23 cellular contexts compared by ENCODE assay signal in genomic region chr3:44321335-44321734, GRCh38. TPM values are rescaled to one million over a fixed set of nuclear protein-coding genes. Genes with fewer than 3 reads are reported as not detected.
DNase-seq lines count a peak whose midpoint lies in the region; ATAC-seq, FAIRE-seq and TF ChIP-seq lines count a peak whose summit lies in the region.
"Had no signal": no experiment of that assay in that cellular context is flagged by ENCODE, and none has a peak within 500 bp of the region (broad histone marks: within the 10 kb centered on the region; RNA-seq: fewer than 3 reads in every experiment).

No MANE protein-coding gene starts in this region.

- TF ChIP-seq CTCF in PC-3 (conservative IDR thresholded peaks at IDR 0.05; ENCODE audit: low read depth, low read length) (no peak), body of pancreas (IDR thresholded peaks at IDR 0.05) (no peak), liver (IDR thresholded peaks at IDR 0.05; ENCODE audit: low read depth, low read length, missing input control) (no peak)

- POLR2A ChIA-PET in PC-3 (lab: Charles Lee; ENCODE audit: unreplicated experiment), result no interaction called here

- 25 to 34% methylated on average over 3 of the region's 3 CpGs for WGBS in body of pancreas, 2 donors
- 34% methylated on average over 3 of the region's 3 CpGs for WGBS in liver
- WGBS in small intestine, 3 donors, result 40 to 50% (median 46%) methylated on average over 3 of the region's 3 CpGs

- H3K9ac ChIP-seq in PC-3 (ENCODE audit: low read length) (no peak overlapping the region), liver (ENCODE audit: low read depth in 1 of 2, low read length in 2 of 2) (no peak overlapping the region)
- H3K9ac ChIP-seq: BLaER1, GM23248 had no signal

- TF ChIP-seq POLR2A in body of pancreas (IDR thresholded peaks at IDR 0.05), result no peak

- H3K4me3 ChIP-seq in PC-3 (ENCODE audit: low read length), result no peak overlapping the region
- H3K4me3 ChIP-seq in body of pancreas, result no peak overlapping the region
- H3K4me3 ChIP-seq in liver (ENCODE audit: low read depth in 1 of 3, low read length in 3 of 3), result no peak overlapping the region
- no peak overlapping the region for H3K4me3 ChIP-seq in small intestine (ENCODE audit: low read depth in 1 of 2, low read length in 2 of 2)
- H3K4me3 ChIP-seq: BLaER1, GM23248, Peyer's patch, SJSA1 had no signal

- CTCF ChIA-PET in PC-3 (lab: Charles Lee), result interaction anchor here (0.6 kb wide), 1 partner anchor 1338 kb away, joined by 3 read pairs; no protein-coding TSS in a partner anchor

- DNase-seq in PC-3 (peak; percentile 47), body of pancreas (peak in 2 of 4 donors; percentile 13 to 38), small intestine (peak; percentile 16), cortex of kidney (lab: John Stamatoyannopoulos, UW) (no peak)
- DNase-seq: CD4-positive, alpha-beta T cell; COR-L47; DMS79 treated with DMSO at 0.1 percent for 48 hours; GM23248; KBM-7; NCI-H1092 treated with DMSO at 0.1 percent for 48 hours; NCI-H1436 treated with DMSO at 0.1 percent for 48 hours; NCI-H1930; NCI-H226; NCI-H524; NCI-H774; NK-92 treated with Interleukin-12 subunit alpha and Interleukin-12 subunit beta, amount 100 ng/mL, for 24 hours; Peyer's patch had no signal

- FAIRE-seq in small intestine (lab: Jason Lieb, UNC), result no peak

- intact Hi-C loops in PC-3 (cut with micrococcal nuclease) (loop anchor here (5.0 kb wide), 4 partner anchors 84 to 441 kb away; partner anchors contain the start of genes KIAA1143, KIF15 and ZNF445), body of pancreas (cut with DNase I) (no loop called here)

- BruUV-seq in PC-3 (replicated peaks; lab: Mats Ljungman, UMichigan), result no TSS peak

- H3K9me3 ChIP-seq in PC-3 (ENCODE audit: low read length) (no peaks in the 10 kb centered on the region), body of pancreas (no peaks in the 10 kb centered on the region), liver (ENCODE audit: control insufficient read depth in 4 of 4, low read length in 3 of 4) (no peaks in the 10 kb centered on the region), small intestine (ENCODE audit: control insufficient read depth, low read depth) (no peaks in the 10 kb centered on the region)
- H3K9me3 ChIP-seq: Peyer's patch, SJSA1 had no signal

- H3K4me2 ChIP-seq in PC-3 (ENCODE audit: low read length), result peak overlapping the region; percentile 8; the same call in 1 of the 2 replicates
- H3K4me2 ChIP-seq: BLaER1 had no signal

- no peak overlapping the region for H3K27ac ChIP-seq in PC-3 (ENCODE audit: low read length)
- no peak overlapping the region for H3K27ac ChIP-seq in body of pancreas
- no peak overlapping the region for H3K27ac ChIP-seq in liver (ENCODE audit: low read depth in 1 of 2, low read length in 2 of 2)
- no peak overlapping the region for H3K27ac ChIP-seq in small intestine (ENCODE audit: low read depth in 1 of 2, low read length in 1 of 2)
- H3K27ac ChIP-seq: BLaER1, GM23248, Peyer's patch, SJSA1 had no signal

- no peaks in the 10 kb centered on the region for H3F3A ChIP-seq in PC-3 (ENCODE audit: low read length, unreplicated experiment)

- no peaks in the 10 kb centered on the region for H4K20me1 ChIP-seq in PC-3 (ENCODE audit: low read length)
- H4K20me1 ChIP-seq: BLaER1 had no signal

- H3K9me2 ChIP-seq in PC-3 (replicated peaks; ENCODE audit: low read length), result no peaks in the 10 kb centered on the region

- H3K4me1 ChIP-seq in PC-3 (ENCODE audit: insufficient read depth, low read length) (peaks cover 15% of the 10 kb centered on the region), body of pancreas (peaks cover 18% of the 10 kb centered on the region), liver (ENCODE audit: control insufficient read depth in 4 of 4, insufficient read depth in 4 of 4, low read length in 3 of 4) (peaks cover 2 to 14% (median 8%) of the 10 kb centered on the region in 4 donors), small intestine (ENCODE audit: control insufficient read depth in 2 of 2, insufficient read depth in 1 of 2, low read depth in 1 of 2, low read length in 1 of 2) (no peaks in the 10 kb centered on the region)
- H3K4me1 ChIP-seq: Peyer's patch, SJSA1 had no signal

- no peaks in the 10 kb centered on the region for H3K27me3 ChIP-seq in PC-3 (ENCODE audit: low read length)
- no peaks in the 10 kb centered on the region for H3K27me3 ChIP-seq in body of pancreas
- no peaks in the 10 kb centered on the region for H3K27me3 ChIP-seq in liver (ENCODE audit: control insufficient read depth in 4 of 4, insufficient read depth in 4 of 4, low read length in 3 of 4)
- H3K27me3 ChIP-seq in small intestine (ENCODE audit: control insufficient read depth in 2 of 2, insufficient read depth in 2 of 2, low read length in 2 of 2), result no peaks in the 10 kb centered on the region
- H3K27me3 ChIP-seq: BLaER1, Peyer's patch, SJSA1 had no signal

- H3K79me2 ChIP-seq in PC-3 (ENCODE audit: low read length), result no peaks in the 10 kb centered on the region

- ATAC-seq in PC-3, result peak; percentile 41; the same call in 1 of the 2 replicates
- ATAC-seq in body of pancreas, result peak; percentile 77
- ATAC-seq in HG03565 (IDR thresholded peaks at IDR 0.05; ENCODE audit: unreplicated experiment), result no peak
- no peak for ATAC-seq in HG03175 (IDR thresholded peaks at IDR 0.05; ENCODE audit: unreplicated experiment)
- ATAC-seq: HCT116 had no signal

- H2AFZ ChIP-seq in PC-3 (ENCODE audit: low read length), result no peak overlapping the region
- H2AFZ ChIP-seq: GM23248 had no signal

- no peak for TF ChIP-seq RAD21 in liver (IDR thresholded peaks at IDR 0.05)

- no peaks in the 10 kb centered on the region for H3K36me3 ChIP-seq in PC-3 (ENCODE audit: low read depth, low read length)
- no peaks in the 10 kb centered on the region for H3K36me3 ChIP-seq in body of pancreas (replicated peaks in 1 of 2; ENCODE audit: insufficient read depth in 1 of 2, low read depth in 2 of 2)
- no peaks in the 10 kb centered on the region for H3K36me3 ChIP-seq in liver (ENCODE audit: control insufficient read depth in 4 of 4, insufficient read depth in 3 of 4, low read depth in 1 of 4, low read length in 3 of 4)
- no peaks in the 10 kb centered on the region for H3K36me3 ChIP-seq in small intestine (ENCODE audit: control insufficient read depth in 2 of 2, insufficient read depth in 2 of 2, low read length in 2 of 2)
- H3K36me3 ChIP-seq: BLaER1, Peyer's patch, SJSA1 had no signal

TF ChIP-seq in liver, 16 proteins besides CTCF, POLR2A, EP300 and RAD21 (continues in another document):
- peak in 1 of 2 donors; percentile 17 for TF ChIP-seq GABPA (IDR thresholded peaks at IDR 0.05 in 1 of 2, conservative IDR thresholded peaks at IDR 0.05 in 1 of 2)
- TF ChIP-seq REST (IDR thresholded peaks at IDR 0.05), result no peak
- TF ChIP-seq ZBTB33 (IDR thresholded peaks at IDR 0.05), result peak; percentile 45
- peak; percentile 88 for TF ChIP-seq FOXA2 (IDR thresholded peaks at IDR 0.05)
- peak; percentile 26 for TF ChIP-seq MAX (IDR thresholded peaks at IDR 0.05)
- TF ChIP-seq HNF4A (conservative IDR thresholded peaks at IDR 0.05), result peak in 1 of 2 donors; percentile 55
- TF ChIP-seq JUND (IDR thresholded peaks at IDR 0.05), result no peak
- peak in 1 of 2 donors; percentile 68 for TF ChIP-seq RXRA (IDR thresholded peaks at IDR 0.05)
- peak in 1 of 2 donors; percentile 16 for TF ChIP-seq EGR1 (IDR thresholded peaks at IDR 0.05; ENCODE audit: low read depth in 2 of 2)
- TF ChIP-seq NR2F2 (IDR thresholded peaks at IDR 0.05), result no peak
- no peak for TF ChIP-seq TAF1 (conservative IDR thresholded peaks at IDR 0.05)
- TF ChIP-seq YY1 (IDR thresholded peaks at IDR 0.05), result peak; percentile 78

RNA-seq across cellular contexts. Expression of gene TCAIM, which starts 17.2 kb away (rescaled TPM):
- total RNA-seq in PC-3 (2014; rRNA removed), result 19.1 and 20.2 TPM in 2 replicates
- total RNA-seq in body of pancreas, result 10 to 100 TPM; 14.8 to 15.6 TPM
- total RNA-seq in liver, result 10 to 100 TPM; 23.4 to 46.6 TPM
- polyA plus RNA-seq in liver, result 10 to 100 TPM; 21.0 to 24.6 TPM
- polyA plus RNA-seq in small intestine, result 10 to 100 TPM; 10.5 to 17.3 (median 15.2) TPM

Comparison
In these comparisons a context has a peak if more than half of its experiments do, and no peak if none do; other contexts are left out.
1. ATAC-seq: peak in PC-3 (single experiment) and body of pancreas (single experiment); none in HG03565 (single experiment) and HG03175 (single experiment).